In genomic region chr11:62710001-62710345, GRCh38 we compare ENCODE assay signal across 9 cellular contexts. TPM values are rescaled to one million over a fixed set of nuclear protein-coding genes. Genes with fewer than 3 reads are reported as not detected.
DNase-seq lines count a peak whose midpoint lies in the region; ATAC-seq and TF ChIP-seq lines count a peak whose summit lies in the region.
"Had no signal": no experiment of that assay in that cellular context is flagged by ENCODE, and none has a peak within 500 bp of the region (broad histone marks: within the 10 kb centered on the region; RNA-seq: fewer than 3 reads in every experiment).

No MANE protein-coding gene starts in this region.

- peaks cover 70% of the 10 kb centered on the region for H3K36me3 ChIP-seq in DOHH2 (ENCODE audit: control insufficient read depth, low read length)
- peaks cover 36% of the 10 kb centered on the region for H3K36me3 ChIP-seq in Karpas-422 (ENCODE audit: insufficient read depth, low read length)
- peaks cover 23 to 36% of the 10 kb centered on the region in 2 donors for H3K36me3 ChIP-seq in thyroid gland

- no peak overlapping the region for H3K9ac ChIP-seq in Karpas-422 (ENCODE audit: low read length)

- H3K79me2 ChIP-seq in DOHH2 (ENCODE audit: control insufficient read depth, low read length) = peaks cover 21% of the 10 kb centered on the region
- peaks cover 10% of the 10 kb centered on the region for H3K79me2 ChIP-seq in Karpas-422 (ENCODE audit: low read length)

- WGBS in thyroid gland, 2 donors = 76 to 78% methylated on average over 7 of the region's 7 CpGs

- H3K9me2 ChIP-seq in DOHH2 (replicated peaks; ENCODE audit: control insufficient read depth, low read length) = no peaks in the 10 kb centered on the region
- no peaks in the 10 kb centered on the region for H3K9me2 ChIP-seq in Karpas-422 (replicated peaks; ENCODE audit: insufficient read depth, low read length)

- intact Hi-C loops in thyroid gland (cut with DNase I) (no loop called here), left colon (cut with DNase I, micrococcal nuclease) (no loop called here)

- peak overlapping the region; percentile 72 for H3K4me3 ChIP-seq in DOHH2 (ENCODE audit: low read length)
- H3K4me3 ChIP-seq in Karpas-422 (ENCODE audit: low read length) = peak overlapping the region; percentile 34; the same call in 1 of the 2 replicates
- peak overlapping the region; percentile 1 to 42 (median 21) for H3K4me3 ChIP-seq in thyroid gland (replicated peaks in 1 of 3)

- H4K20me1 ChIP-seq in DOHH2 (ENCODE audit: control insufficient read depth, insufficient read depth, low read depth, low read length) = no peaks in the 10 kb centered on the region
- H4K20me1 ChIP-seq in Karpas-422 (ENCODE audit: insufficient read depth, low read depth, low read length) = no peaks in the 10 kb centered on the region

- H3K9me3 ChIP-seq in DOHH2 (ENCODE audit: control insufficient read depth, insufficient read depth, low read length) = no peaks in the 10 kb centered on the region
- no peaks in the 10 kb centered on the region for H3K9me3 ChIP-seq in Karpas-422 (ENCODE audit: low read length)
- no peaks in the 10 kb centered on the region for H3K9me3 ChIP-seq in thyroid gland

- H3K27me3 ChIP-seq in DOHH2 (ENCODE audit: control insufficient read depth, low read length) = no peaks in the 10 kb centered on the region
- no peaks in the 10 kb centered on the region for H3K27me3 ChIP-seq in Karpas-422 (ENCODE audit: low read length)
- H3K27me3 ChIP-seq in thyroid gland = no peaks in the 10 kb centered on the region

- peak; percentile 55 for DNase-seq in Karpas-422
- peak; percentile 31 for DNase-seq in amniotic epithelial cell (ENCODE audit: low read depth)
- DNase-seq in left lobe of liver (ENCODE audit: low spot score) = no peak
- DNase-seq in thyroid gland = peak in 1 of 2 donors; percentile 19
- DNase-seq in left colon = no peak

- H3K27ac ChIP-seq in DOHH2 (ENCODE audit: low read depth, low read length) (peak overlapping the region; percentile 84), Karpas-422 (ENCODE audit: low read length) (no peak overlapping the region), thyroid gland (peak overlapping the region; percentile 84 to 93 (median 88))

- H3K4me2 ChIP-seq in DOHH2 (ENCODE audit: low read length) = peak overlapping the region; percentile 99
- H3K4me2 ChIP-seq in Karpas-422 (ENCODE audit: low read depth, low read length, poor library complexity, severe bottlenecking) = peak overlapping the region; percentile 40

- H3K4me1 ChIP-seq in DOHH2 (ENCODE audit: control insufficient read depth, low read length) (peaks cover 49% of the 10 kb centered on the region), Karpas-422 (ENCODE audit: low read length) (peaks cover 36% of the 10 kb centered on the region), thyroid gland (peaks cover 20 to 29% of the 10 kb centered on the region in 2 donors)

- no peak for TF ChIP-seq POLR2A in thyroid gland (IDR thresholded peaks at IDR 0.05)

- 0 out of 2 replicates have a peak overlapping the region, but pooled peaks have one; percentile 13 for H2AFZ ChIP-seq in Karpas-422 (ENCODE audit: low read length)

- TF ChIP-seq CTCF in DOHH2 (IDR thresholded peaks at IDR 0.05; ENCODE audit: low read depth, low read length, poor library complexity, severe bottlenecking) (no peak), thyroid gland (IDR thresholded peaks at IDR 0.05) (no peak)

- peaks cover 52% of the 10 kb centered on the region for H3F3A ChIP-seq in DOHH2 (ENCODE audit: control insufficient read depth, insufficient read depth)

- ATAC-seq in left lobe of liver (peak; percentile 7), left colon (no peak), GM18511 (IDR thresholded peaks at IDR 0.05; ENCODE audit: unreplicated experiment) (no peak), HG02870 (IDR thresholded peaks at IDR 0.05; ENCODE audit: unreplicated experiment) (no peak)

RNA-seq across cellular contexts. Expression of gene GNG3, which starts 2.5 kb away (rescaled TPM):
- not detected in 2 replicates for total RNA-seq in Karpas-422 (2014; rRNA removed; shearing (Covaris generic); ENCODE audit: low replicate concordance)
- total RNA-seq in left lobe of liver = 0.20 TPM
- not detected for total RNA-seq in thyroid gland
- under 1 TPM in 1 of 2 donors, not detected in 1; 0.81 TPM for total RNA-seq in left colon
- total RNA-seq: SK-MEL-5 had no signal

RNA-seq across cellular contexts. Expression of gene BSCL2, which starts 2.7 kb away (rescaled TPM):
- 55.6 and 79.1 TPM in 2 replicates for total RNA-seq in Karpas-422 (2014; rRNA removed; shearing (Covaris generic); ENCODE audit: low replicate concordance)
- 35.1 TPM for total RNA-seq in left lobe of liver
- total RNA-seq in thyroid gland = 100 to 1,000 TPM in 2 of 4 donors, 10 to 100 TPM in 2; 54.9 to 153 (median 89.4) TPM
- total RNA-seq in left colon = 10 to 100 TPM; 38.8 to 53.2 TPM

RNA-seq across cellular contexts. Expression of gene HNRNPUL2, which starts 17.3 kb away (rescaled TPM):
- total RNA-seq in Karpas-422 (2014; rRNA removed; shearing (Covaris generic); ENCODE audit: low replicate concordance) = 10.6 and 13.9 TPM in 2 replicates
- total RNA-seq in left lobe of liver (13.7 TPM), thyroid gland (10 to 100 TPM; 16.4 to 30.8 (median 21.5) TPM), left colon (10 to 100 TPM; 47.5 to 54.2 TPM)

RNA-seq across cellular contexts. Expression of gene TTC9C, which starts 18.3 kb away (rescaled TPM):
- total RNA-seq in Karpas-422 (2014; rRNA removed; shearing (Covaris generic); ENCODE audit: low replicate concordance) = 48.9 and 49.2 TPM in 2 replicates
- 11.2 TPM for total RNA-seq in left lobe of liver
- 10 to 100 TPM; 21.3 to 29.3 (median 25.4) TPM for total RNA-seq in thyroid gland
- 10 to 100 TPM; 27.3 to 34.9 TPM for total RNA-seq in left colon

RNA-seq across cellular contexts. Expression of gene LRRN4CL, which starts 20.6 kb away (rescaled TPM):
- 0.45 and 0.54 TPM in 2 replicates for total RNA-seq in Karpas-422 (2014; rRNA removed; shearing (Covaris generic); ENCODE audit: low replicate concordance)
- total RNA-seq in left lobe of liver (not detected), thyroid gland (10 to 100 TPM in 2 of 4 donors, 1 to 10 TPM in 2; 2.5 to 18.3 (median 9.0) TPM), left colon (1 to 10 TPM; 2.2 to 3.6 TPM)

Comparison
In these comparisons a context has a peak if more than half of its experiments do, and no peak if none do; other contexts are left out.
1. H3K4me3 ChIP-seq: peak in every context shown above with its lines; median percentile 72 in DOHH2; 34 in Karpas-422; 21 in thyroid gland.
2. DNase-seq: peak in Karpas-422 (single experiment) and amniotic epithelial cell (single experiment); none in left lobe of liver (single experiment) and left colon (0 of 2).